In genomic region chr7:151395036-151395367, GRCh38 we compare ENCODE assay signal across 1 cellular context.
TF ChIP-seq lines count a peak whose summit lies in the region.

No MANE protein-coding gene starts in this region.

TF ChIP-seq in HepG2, 621 proteins besides CTCF, POLR2A, EP300 and RAD21:
- TF ChIP-seq SMARCE1 (IDR thresholded peaks at IDR 0.05; ENCODE audit: borderline replicate concordance) (no peak), NCOA5 (CRISPR knock-in tag; IDR thresholded peaks at IDR 0.05) (no peak), JDP2 (CRISPR knock-in tag; IDR thresholded peaks at IDR 0.05; ENCODE audit: borderline replicate concordance) (no peak), PCBP1 (IDR thresholded peaks at IDR 0.05; ENCODE audit: borderline replicate concordance, low read depth, low read length) (no peak), NPAS2 (CRISPR knock-in tag; IDR thresholded peaks at IDR 0.05; ENCODE audit: borderline replicate concordance) (no peak), SSRP1 (CRISPR knock-in tag; IDR thresholded peaks at IDR 0.05) (no peak), TFDP1 (CRISPR knock-in tag; IDR thresholded peaks at IDR 0.05; ENCODE audit: borderline replicate concordance) (no peak), TARDBP (CRISPR knock-in tag; IDR thresholded peaks at IDR 0.05) (no peak), ZNF34 (CRISPR knock-in tag; IDR thresholded peaks at IDR 0.05; ENCODE audit: borderline replicate concordance) (no peak), AGO1 (IDR thresholded peaks at IDR 0.05; ENCODE audit: low read depth, low read length, poor library complexity, severe bottlenecking) (no peak), ZNF224 (CRISPR knock-in tag; IDR thresholded peaks at IDR 0.05) (no peak), RBAK (CRISPR knock-in tag; IDR thresholded peaks at IDR 0.05) (no peak), HOXA7 (CRISPR knock-in tag; IDR thresholded peaks at IDR 0.05) (no peak), NR0B2 (CRISPR knock-in tag; IDR thresholded peaks at IDR 0.05) (no peak), FOXP4 (CRISPR knock-in tag; IDR thresholded peaks at IDR 0.05) (no peak)
